1 cellular context compared by ENCODE assay signal in the genomic region with DNA sequence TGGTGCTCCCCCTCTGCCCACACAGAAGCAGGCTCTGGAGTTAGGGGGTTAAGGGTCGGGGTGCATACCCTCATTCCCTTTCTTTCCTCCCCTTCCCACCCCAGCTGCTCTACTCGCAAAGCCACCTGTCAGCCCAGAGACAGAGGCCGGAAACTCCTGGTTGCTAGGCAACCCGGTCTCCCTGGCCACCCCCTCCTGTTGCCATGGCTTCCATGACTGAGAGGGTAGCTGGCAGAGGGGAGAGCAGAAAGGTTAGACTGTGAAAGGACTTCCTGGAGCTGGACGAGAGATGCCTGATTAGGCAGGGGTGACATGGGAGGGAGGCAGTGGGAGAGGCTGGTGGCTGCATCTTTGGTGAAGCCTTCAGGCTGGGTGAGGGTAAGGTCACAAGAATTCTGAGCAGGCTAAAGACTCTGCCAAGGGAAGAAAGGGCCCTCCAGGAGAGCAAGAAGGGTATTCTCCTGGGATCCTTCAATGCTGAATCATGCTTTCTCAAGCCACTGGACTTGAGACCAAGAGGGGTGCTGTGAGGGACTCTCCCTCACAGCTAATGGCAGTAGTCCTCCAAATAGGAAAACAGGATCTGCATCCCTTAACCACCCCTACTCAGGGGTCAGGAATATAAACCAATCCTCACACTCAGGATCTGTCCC.
TF ChIP-seq lines count a peak whose summit lies in the region.

No MANE protein-coding gene starts in this region.

TF ChIP-seq in K562, 482 proteins besides CTCF, POLR2A, EP300 and RAD21:
- TF ChIP-seq BCOR (IDR thresholded peaks at IDR 0.05) (no peak), CSDE1 (IDR thresholded peaks at IDR 0.05) (peak in 1 of 2 experiments; percentile 81; a peak in 2 of 4 replicates), MAFK (IDR thresholded peaks at IDR 0.05; ENCODE audit: low read length) (no peak), KDM1A (IDR thresholded peaks at IDR 0.05) (peak in 1 of 2 experiments; percentile 9; a peak in 1 of 4 replicates), CAMTA2 (CRISPR knock-in tag; conservative IDR thresholded peaks at IDR 0.05) (no peak), RFX1 (IDR thresholded peaks at IDR 0.05) (peak; percentile 95), ZNF324 (CRISPR knock-in tag; IDR thresholded peaks at IDR 0.05) (no peak), CBFA2T3 (IDR thresholded peaks at IDR 0.05) (no peak), PPARD (CRISPR knock-in tag; IDR thresholded peaks at IDR 0.05) (no peak), PTBP1 (IDR thresholded peaks at IDR 0.05; ENCODE audit: low read depth, low read length) (no peak), HNRNPL (IDR thresholded peaks at IDR 0.05; ENCODE audit: low read depth, low read length) (no peak), TEAD2 (tag; IDR thresholded peaks at IDR 0.05) (no peak), ZNF444 (CRISPR knock-in tag; IDR thresholded peaks at IDR 0.05) (no peak), JUN (IDR thresholded peaks at IDR 0.05; ENCODE audit: borderline replicate concordance, low read depth, low read length) (no peak), JUN (CRISPR knock-in tag; IDR thresholded peaks at IDR 0.05; ENCODE audit: borderline replicate concordance) (no peak), ELF1 (tag; IDR thresholded peaks at IDR 0.05) (no peak), BMI1 (IDR thresholded peaks at IDR 0.05; ENCODE audit: low read length) (peak; percentile 60; the same call in 1 of the 2 replicates)
- TF ChIP-seq, protein P1, sequence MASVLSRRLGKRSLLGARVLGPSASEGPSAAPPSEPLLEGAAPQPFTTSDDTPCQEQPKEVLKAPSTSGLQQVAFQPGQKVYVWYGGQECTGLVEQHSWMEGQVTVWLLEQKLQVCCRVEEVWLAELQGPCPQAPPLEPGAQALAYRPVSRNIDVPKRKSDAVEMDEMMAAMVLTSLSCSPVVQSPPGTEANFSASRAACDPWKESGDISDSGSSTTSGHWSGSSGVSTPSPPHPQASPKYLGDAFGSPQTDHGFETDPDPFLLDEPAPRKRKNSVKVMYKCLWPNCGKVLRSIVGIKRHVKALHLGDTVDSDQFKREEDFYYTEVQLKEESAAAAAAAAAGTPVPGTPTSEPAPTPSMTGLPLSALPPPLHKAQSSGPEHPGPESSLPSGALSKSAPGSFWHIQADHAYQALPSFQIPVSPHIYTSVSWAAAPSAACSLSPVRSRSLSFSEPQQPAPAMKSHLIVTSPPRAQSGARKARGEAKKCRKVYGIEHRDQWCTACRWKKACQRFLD (CRISPR knock-in tag; IDR thresholded peaks at IDR 0.05): no peak
- TF ChIP-seq, protein P2, sequence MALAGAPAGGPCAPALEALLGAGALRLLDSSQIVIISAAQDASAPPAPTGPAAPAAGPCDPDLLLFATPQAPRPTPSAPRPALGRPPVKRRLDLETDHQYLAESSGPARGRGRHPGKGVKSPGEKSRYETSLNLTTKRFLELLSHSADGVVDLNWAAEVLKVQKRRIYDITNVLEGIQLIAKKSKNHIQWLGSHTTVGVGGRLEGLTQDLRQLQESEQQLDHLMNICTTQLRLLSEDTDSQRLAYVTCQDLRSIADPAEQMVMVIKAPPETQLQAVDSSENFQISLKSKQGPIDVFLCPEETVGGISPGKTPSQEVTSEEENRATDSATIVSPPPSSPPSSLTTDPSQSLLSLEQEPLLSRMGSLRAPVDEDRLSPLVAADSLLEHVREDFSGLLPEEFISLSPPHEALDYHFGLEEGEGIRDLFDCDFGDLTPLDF (CRISPR knock-in tag; IDR thresholded peaks at IDR 0.05): no peak
- TF ChIP-seq, protein P3, sequence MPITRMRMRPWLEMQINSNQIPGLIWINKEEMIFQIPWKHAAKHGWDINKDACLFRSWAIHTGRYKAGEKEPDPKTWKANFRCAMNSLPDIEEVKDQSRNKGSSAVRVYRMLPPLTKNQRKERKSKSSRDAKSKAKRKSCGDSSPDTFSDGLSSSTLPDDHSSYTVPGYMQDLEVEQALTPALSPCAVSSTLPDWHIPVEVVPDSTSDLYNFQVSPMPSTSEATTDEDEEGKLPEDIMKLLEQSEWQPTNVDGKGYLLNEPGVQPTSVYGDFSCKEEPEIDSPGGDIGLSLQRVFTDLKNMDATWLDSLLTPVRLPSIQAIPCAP (CRISPR knock-in tag; IDR thresholded peaks at IDR 0.05; ENCODE audit: borderline replicate concordance): no peak
- TF ChIP-seq, protein P4, sequence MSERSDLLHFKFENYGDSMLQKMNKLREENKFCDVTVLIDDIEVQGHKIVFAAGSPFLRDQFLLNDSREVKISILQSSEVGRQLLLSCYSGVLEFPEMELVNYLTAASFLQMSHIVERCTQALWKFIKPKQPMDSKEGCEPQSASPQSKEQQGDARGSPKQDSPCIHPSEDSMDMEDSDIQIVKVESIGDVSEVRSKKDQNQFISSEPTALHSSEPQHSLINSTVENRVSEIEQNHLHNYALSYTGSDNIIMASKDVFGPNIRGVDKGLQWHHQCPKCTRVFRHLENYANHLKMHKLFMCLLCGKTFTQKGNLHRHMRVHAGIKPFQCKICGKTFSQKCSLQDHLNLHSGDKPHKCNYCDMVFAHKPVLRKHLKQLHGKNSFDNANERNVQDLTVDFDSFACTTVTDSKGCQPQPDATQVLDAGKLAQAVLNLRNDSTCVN (CRISPR knock-in tag; IDR thresholded peaks at IDR 0.05): no peak
TF ChIP-seq in K562: peak in this region for 4.
